In the genomic region with DNA sequence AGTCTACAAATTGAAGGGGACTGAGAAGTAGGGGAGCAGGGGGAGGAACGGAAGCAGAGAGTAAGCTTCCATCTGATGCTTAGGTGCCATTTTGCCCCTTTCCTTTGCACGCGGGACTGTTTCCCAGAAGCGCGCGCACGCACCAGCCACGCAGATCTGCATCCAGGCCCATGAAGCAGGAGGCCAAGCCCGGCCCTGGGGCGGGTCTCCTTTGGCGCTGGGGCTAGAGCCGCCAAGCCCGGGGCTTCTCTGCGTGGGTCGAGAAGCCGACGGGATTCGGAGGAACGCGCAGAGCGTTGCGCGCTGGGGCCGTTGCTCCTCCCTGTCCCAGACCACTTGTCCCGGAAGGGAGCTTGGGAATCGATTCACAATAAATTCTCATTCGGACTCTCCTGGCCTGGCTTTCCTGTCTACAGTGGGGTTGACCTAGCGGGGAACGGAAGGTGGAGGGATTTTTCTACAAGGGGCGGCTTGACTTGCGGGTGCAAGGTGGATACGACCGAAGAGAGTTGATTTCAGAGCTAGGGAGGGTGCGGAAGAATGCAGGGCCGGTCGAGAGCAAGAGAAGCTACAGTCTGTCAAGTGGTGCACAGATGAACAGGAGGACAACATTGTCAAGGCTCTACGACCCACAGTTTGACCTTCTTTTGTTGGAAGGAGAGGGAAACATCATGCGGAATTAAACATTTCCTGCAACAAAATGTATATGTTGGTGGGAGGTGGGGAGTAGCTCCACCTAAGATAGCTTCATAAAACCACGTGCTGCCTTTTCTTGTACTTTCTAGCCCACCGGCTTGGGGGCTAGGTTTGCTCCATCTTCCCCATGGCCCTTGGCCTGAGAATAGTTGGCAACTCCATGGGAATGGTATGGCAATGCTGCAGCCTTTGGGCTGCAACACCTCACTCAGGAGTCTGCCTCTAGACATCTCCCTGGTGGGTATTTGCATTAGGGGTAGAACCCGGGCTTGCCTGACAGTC, we compare ENCODE assay signal across 19 cellular contexts. TPM values are rescaled to one million over a fixed set of nuclear protein-coding genes. Genes with fewer than 3 reads are reported as not detected.
"Had no signal": no experiment of that assay in that cellular context is flagged by ENCODE, and none has a peak within 500 bp of the region (broad histone marks: within the 10 kb centered on the region; RNA-seq: fewer than 3 reads in every experiment).

No MANE protein-coding gene starts in this region.

- DNase-seq: activated CD4-positive, alpha-beta T cell treated with anti-CD3 and anti-CD28 coated beads for 36 hours; activated CD8-positive, alpha-beta memory T cell treated with anti-CD3 and anti-CD28 coated beads, Interleukin-2, amount 50 U/mL, for 48 hours; activated CD8-positive, alpha-beta T cell treated with anti-CD3 and anti-CD28 coated beads for 36 hours; activated naive CD4-positive, alpha-beta T cell; aorta; heart right ventricle; occipital lobe; right cardiac atrium; spleen; stimulated activated CD4-positive, alpha-beta T cell treated with anti-CD3 and anti-CD28 coated beads, Interleukin-1b, Interleukin-23, amount 100 ng/mL, for 48 hours; stimulated activated naive B cell treated with anti-CD40 and anti-IgM and Interleukin-4, amounts not matched to agents 10 μg/mL and 1 μg/mL and 100 μg/mL, for 72 hours; T-cell; trophoblast cell had no signal

- H3K9me3 ChIP-seq: heart right ventricle, spleen had no signal

- H3K36me3 Mint-ChIP-seq: stimulated activated naive B cell treated with anti-CD40 and anti-IgM and Interleukin-4, amounts not matched to agents 10 μg/mL and 1 μg/mL and 100 μg/mL, for 72 hours; T-cell had no signal

- FAIRE-seq: frontal cortex, keratinocyte had no signal

- H3K27ac ChIP-seq: cardiac muscle cell, heart right ventricle, spleen, VCaP had no signal

- H3K4me3 ChIP-seq: cardiac muscle cell, heart right ventricle, spleen had no signal

- H3K36me3 ChIP-seq: cardiac muscle cell, heart right ventricle, spleen had no signal

- H3K27ac Mint-ChIP-seq: activated CD4-positive, alpha-beta T cell treated with anti-CD3 and anti-CD28 coated beads for 36 hours; activated CD8-positive, alpha-beta T cell treated with anti-CD3 and anti-CD28 coated beads for 36 hours; progenitor cell of endocrine pancreas; stimulated activated naive B cell treated with anti-CD40 and anti-IgM and Interleukin-4, amounts not matched to agents 10 μg/mL and 1 μg/mL and 100 μg/mL, for 72 hours had no signal

- H3K4me3 Mint-ChIP-seq: activated CD4-positive, alpha-beta T cell treated with anti-CD3 and anti-CD28 coated beads for 36 hours; activated CD8-positive, alpha-beta T cell treated with anti-CD3 and anti-CD28 coated beads for 36 hours; stimulated activated naive B cell treated with anti-CD40 and anti-IgM and Interleukin-4, amounts not matched to agents 10 μg/mL and 1 μg/mL and 100 μg/mL, for 72 hours; T-cell had no signal

- ATAC-seq: activated CD4-positive, alpha-beta T cell treated with anti-CD3 and anti-CD28 coated beads for 36 hours; activated CD8-positive, alpha-beta T cell treated with anti-CD3 and anti-CD28 coated beads for 36 hours; heart right ventricle; right cardiac atrium; stimulated activated naive B cell treated with anti-CD40 and anti-IgM and Interleukin-4, amounts not matched to agents 10 μg/mL and 1 μg/mL and 100 μg/mL, for 72 hours; T-cell had no signal

RNA-seq across cellular contexts. Expression of a gene that starts 4.5 kb away (rescaled TPM):
- total RNA-seq: cardiac muscle cell, fibroblast of lung, frontal cortex, heart right ventricle, occipital lobe, progenitor cell of endocrine pancreas, right cardiac atrium had no signal
- polyA plus RNA-seq: cardiac muscle cell, fibroblast of lung, heart right ventricle had no signal

RNA-seq across cellular contexts. Expression of a gene that starts 6.6 kb away (rescaled TPM):
- total RNA-seq: activated CD4-positive, alpha-beta T cell treated with anti-CD3 and anti-CD28 coated beads for 36 hours; activated CD8-positive, alpha-beta T cell treated with anti-CD3 and anti-CD28 coated beads for 36 hours; cardiac muscle cell; frontal cortex; occipital lobe; right cardiac atrium; spleen; T-cell had no signal
- polyA plus RNA-seq: cardiac muscle cell, heart right ventricle, keratinocyte, right cardiac atrium had no signal

RNA-seq across cellular contexts. Expression of a gene that starts 10.9 kb away (rescaled TPM):
- total RNA-seq: cardiac muscle cell, frontal cortex, occipital lobe had no signal
- polyA plus RNA-seq: cardiac muscle cell had no signal

RNA-seq across cellular contexts. Expression of a gene that starts 16.9 kb away (rescaled TPM):
- total RNA-seq: activated CD4-positive, alpha-beta T cell treated with anti-CD3 and anti-CD28 coated beads for 36 hours; activated CD8-positive, alpha-beta T cell treated with anti-CD3 and anti-CD28 coated beads for 36 hours; frontal cortex; occipital lobe had no signal
- polyA plus RNA-seq: cardiac muscle cell had no signal

RNA-seq across cellular contexts. Expression of a gene that starts 28.1 kb away (rescaled TPM):
- total RNA-seq: activated CD4-positive, alpha-beta T cell treated with anti-CD3 and anti-CD28 coated beads for 36 hours; activated CD8-positive, alpha-beta T cell treated with anti-CD3 and anti-CD28 coated beads for 36 hours; frontal cortex; occipital lobe; T-cell had no signal
- polyA plus RNA-seq: keratinocyte had no signal
